In genomic region chr18:28651298-28651697, GRCh38 we compare ENCODE assay signal across 11 cellular contexts.
"Had no signal": no experiment of that assay in that cellular context is flagged by ENCODE, and none has a peak within 500 bp of the region (broad histone marks: within the 10 kb centered on the region; RNA-seq: fewer than 3 reads in every experiment).

No MANE protein-coding gene starts in this region.

- H3K9ac ChIP-seq: GM23248, KMS-11 had no signal

- H3K27ac Mint-ChIP-seq: HFFc6, IgD-negative memory B cell had no signal

- H3K27me3 Mint-ChIP-seq: IgD-negative memory B cell had no signal

- DNase-seq: GM23248, GOT3, H7, HFFc6, KBM-7 had no signal

- H2AFZ ChIP-seq: GM23248 had no signal

- H3K4me3 Mint-ChIP-seq: HFFc6, IgD-negative memory B cell had no signal

- H3K36me3 Mint-ChIP-seq: IgD-negative memory B cell had no signal

- H3K4me1 Mint-ChIP-seq: IgD-negative memory B cell had no signal

- ATAC-seq: HCT116, HepG2 had no signal

- H3K4me3 ChIP-seq: GM23248, HAP-1 had no signal

- H3K4me2 ChIP-seq: KMS-11 had no signal

- H3K36me3 ChIP-seq: HAP-1 had no signal

- H3K27ac ChIP-seq: GM23248, HL-60, KMS-11 had no signal

- H3K9me3 ChIP-seq: HAP-1 had no signal

- H3K4me1 ChIP-seq: HAP-1 had no signal

- H3K9me3 Mint-ChIP-seq: HFFc6 had no signal
